In the genomic region with DNA sequence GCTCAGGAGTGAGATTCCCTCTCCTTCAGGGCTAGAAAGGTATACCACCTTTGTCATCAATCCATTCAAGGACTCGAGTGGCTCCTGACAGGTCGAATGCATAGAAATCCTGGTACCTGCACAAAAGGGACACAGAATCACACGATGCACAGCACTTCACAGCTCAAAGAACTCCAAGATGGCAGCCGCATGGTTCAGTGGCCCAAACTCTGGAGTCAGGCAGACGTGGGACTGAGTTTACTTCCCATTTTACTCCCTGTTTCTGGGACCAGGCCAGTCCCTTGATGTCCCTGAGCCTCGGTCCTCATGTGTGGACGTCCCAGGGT, we compare ENCODE assay signal across 8 cellular contexts. TPM values are rescaled to one million over a fixed set of nuclear protein-coding genes. Genes with fewer than 3 reads are reported as not detected.
DNase-seq lines count a peak whose midpoint lies in the region; ATAC-seq and TF ChIP-seq lines count a peak whose summit lies in the region.

No MANE protein-coding gene starts in this region.

- H3K4me1 ChIP-seq in breast epithelium (peaks cover 4 to 16% of the 10 kb centered on the region in 2 donors), mucosa of descending colon (ENCODE audit: low read depth) (peaks cover 11% of the 10 kb centered on the region)

- peak overlapping the region; percentile 99 for H3K27ac Mint-ChIP-seq in HFFc6

- ATAC-seq in mucosa of descending colon (no peak), GM21825 (IDR thresholded peaks at IDR 0.05; ENCODE audit: unreplicated experiment) (no peak), GM18873 (IDR thresholded peaks at IDR 0.05; ENCODE audit: low FRiP score, unreplicated experiment) (no peak)

- no peak for TF ChIP-seq POLR2A in breast epithelium (IDR thresholded peaks at IDR 0.05)

- no peaks in the 10 kb centered on the region for H3K9me3 Mint-ChIP-seq in HFFc6

- intact Hi-C loops in breast epithelium (cut with DNase I; ENCODE audit: low total_unique reads) (no loop called here), mucosa of descending colon (cut with DNase I, micrococcal nuclease) (no loop called here)

- peaks cover 52% of the 10 kb centered on the region for H3K4me1 Mint-ChIP-seq in HFFc6 (ENCODE audit: low read depth)

- H3K36me3 Mint-ChIP-seq in HFFc6 (ENCODE audit: low read depth): peaks cover 25% of the 10 kb centered on the region

- DNase-seq in HFFc6: no peak
- no peak for DNase-seq in breast epithelium (ENCODE audit: low spot score in 2 of 2)
- no peak for DNase-seq in mucosa of descending colon
- no peak for DNase-seq in iPS-NIHi11 (ENCODE audit: low spot score)
- no peak for DNase-seq in stimulated activated CD4-positive, alpha-beta T cell treated with anti-CD3 and anti-CD28 coated beads, Interleukin-12 subunit alpha, Interleukin-12 subunit beta, amount 100 ng/mL, for 4 hours

- TF ChIP-seq CTCF in 22Rv1 (IDR thresholded peaks at IDR 0.05): no peak
- no peak for TF ChIP-seq CTCF in HFFc6 (IDR thresholded peaks at IDR 0.05)
- TF ChIP-seq CTCF in breast epithelium (IDR thresholded peaks at IDR 0.05): no peak
- TF ChIP-seq CTCF in mucosa of descending colon (IDR thresholded peaks at IDR 0.05): no peak

- peak overlapping the region; percentile 99 for H3K4me3 Mint-ChIP-seq in HFFc6

- no peaks in the 10 kb centered on the region for H3K36me3 ChIP-seq in breast epithelium
- H3K36me3 ChIP-seq in mucosa of descending colon (ENCODE audit: low read depth): no peaks in the 10 kb centered on the region

- no peaks in the 10 kb centered on the region; the same call in 1 of the 2 replicates for H3K27me3 Mint-ChIP-seq in HFFc6 (ENCODE audit: insufficient read depth)

- H3K9me3 ChIP-seq in breast epithelium: no peaks in the 10 kb centered on the region
- H3K9me3 ChIP-seq in mucosa of descending colon: no peaks in the 10 kb centered on the region

- H3K4me3 ChIP-seq in breast epithelium: peak overlapping the region; percentile 68 to 95 (median 94)
- peak overlapping the region; percentile 45 for H3K4me3 ChIP-seq in mucosa of descending colon

- H3K27ac ChIP-seq in 22Rv1 (peak overlapping the region; percentile 95), breast epithelium (peak overlapping the region; percentile 92 to 96)

- H3K27me3 ChIP-seq in breast epithelium: no peaks in the 10 kb centered on the region

RNA-seq across cellular contexts. Expression of a gene that starts 0.5 kb away (rescaled TPM):
- 10 to 100 TPM; 19.9 to 23.7 (median 21.4) TPM for total RNA-seq in HFFc6 (2021; fragmentation: NEBNext Ultra II Directional; extraction: Animal tissue kit (Norgen Biotek cat#: 25700))
- total RNA-seq in breast epithelium: 10 to 100 TPM; 13.8 to 35.0 (median 30.8) TPM
- 10 to 100 TPM; 18.2 to 27.1 (median 24.9) TPM for total RNA-seq in mucosa of descending colon

RNA-seq across cellular contexts. Expression of a gene that starts 4.5 kb away (rescaled TPM):
- 1 to 10 TPM; 4.4 to 7.1 (median 5.5) TPM for total RNA-seq in HFFc6 (2021; fragmentation: NEBNext Ultra II Directional; extraction: Animal tissue kit (Norgen Biotek cat#: 25700))
- total RNA-seq in breast epithelium (10 to 100 TPM; 13.8 to 26.9 (median 15.7) TPM), mucosa of descending colon (1 to 10 TPM; 1.5 to 4.0 (median 3.9) TPM)

RNA-seq across cellular contexts. Expression of a gene that starts 52.7 kb away (rescaled TPM):
- 1 to 10 TPM; 4.5 to 5.9 (median 5.5) TPM for total RNA-seq in HFFc6 (2021; fragmentation: NEBNext Ultra II Directional; extraction: Animal tissue kit (Norgen Biotek cat#: 25700))
- total RNA-seq in breast epithelium (10 to 100 TPM in 2 of 3 donors, 1 to 10 TPM in 1; 7.8 to 14.8 (median 14.4) TPM), mucosa of descending colon (1 to 10 TPM; 8.6 to 9.4 (median 9.4) TPM)
